Comparison of ENCODE assay signal across 15 cellular contexts in genomic region chr3:123155471-123156011, GRCh38. TPM values are rescaled to one million over a fixed set of nuclear protein-coding genes. Genes with fewer than 3 reads are reported as not detected.
DNase-seq lines count a peak whose midpoint lies in the region; ATAC-seq and TF ChIP-seq lines count a peak whose summit lies in the region.
"Had no signal": no experiment of that assay in that cellular context is flagged by ENCODE, and none has a peak within 500 bp of the region (broad histone marks: within the 10 kb centered on the region; RNA-seq: fewer than 3 reads in every experiment).

No MANE protein-coding gene starts in this region.

- H3K27me3 ChIP-seq in right atrium auricular region = no peaks in the 10 kb centered on the region
- H3K27me3 ChIP-seq: testis had no signal

- H3K4me1 Mint-ChIP-seq in chondrocyte (ENCODE audit: low read depth) = no peaks in the 10 kb centered on the region
- H3K4me1 Mint-ChIP-seq in type B pancreatic cell (ENCODE audit: unreplicated experiment) = peaks cover 12% of the 10 kb centered on the region

- no peak overlapping the region for H3K27ac ChIP-seq in right atrium auricular region
- H3K27ac ChIP-seq: testis had no signal

- H3K36me3 Mint-ChIP-seq in chondrocyte (ENCODE audit: low read depth) (peaks cover 38% of the 10 kb centered on the region), type B pancreatic cell (peaks cover 23% of the 10 kb centered on the region)

- peaks cover 0 to 25% of the 10 kb centered on the region in 2 donors for H3K4me1 ChIP-seq in right atrium auricular region

- H3K36me3 ChIP-seq in right atrium auricular region = peaks cover 36% of the 10 kb centered on the region

- DNase-seq in Right ventricle myocardium superior (no peak), right atrium auricular region (ENCODE audit: low spot score) (no peak), chondrocyte (ENCODE audit: low spot score) (peak; percentile 72), medulla oblongata (ENCODE audit: extremely low spot score) (peak; percentile 56), type B pancreatic cell (ENCODE audit: extremely low spot score, unreplicated experiment) (peak; percentile 40), NCI-H526 (lab: John Stamatoyannopoulos, UW) (no peak)
- DNase-seq: activated CD4-positive, alpha-beta T cell treated with anti-CD3 and anti-CD28 coated beads, Interleukin-2, amount 10 ng/mL, durations not matched to agents 24 days and 14 days; activated gamma-delta T cell treated with Interleukin-2 at 50 U/mL for 16 hours; NCI-H1105 treated with DMSO at 0.1 percent for 48 hours; NCI-H524 treated with DMSO at 0.1 percent for 48 hours; stimulated activated CD4-positive, alpha-beta T cell treated with anti-CD3 and anti-CD28 coated beads, Interleukin-15, amount 100 ng/mL, for 24 hours; testis had no signal

- no peak for TF ChIP-seq CTCF in right atrium auricular region (IDR thresholded peaks at IDR 0.05)
- no peak for TF ChIP-seq CTCF in chondrocyte (IDR thresholded peaks at IDR 0.05)
- no peak for TF ChIP-seq CTCF in type B pancreatic cell (conservative IDR thresholded peaks at IDR 0.05)

- H3K27ac Mint-ChIP-seq in chondrocyte (ENCODE audit: unreplicated experiment) (peak overlapping the region; percentile 49), type B pancreatic cell (no peak overlapping the region)
- H3K27ac Mint-ChIP-seq: activated CD4-positive, alpha-beta T cell treated with anti-CD3 and anti-CD28 coated beads, Interleukin-2, amount 10 ng/mL, durations not matched to agents 24 days and 14 days had no signal

- H3K27me3 Mint-ChIP-seq in chondrocyte (ENCODE audit: low read depth) = no peaks in the 10 kb centered on the region
- no peaks in the 10 kb centered on the region for H3K27me3 Mint-ChIP-seq in type B pancreatic cell
- H3K27me3 Mint-ChIP-seq: activated CD4-positive, alpha-beta T cell treated with anti-CD3 and anti-CD28 coated beads, Interleukin-2, amount 10 ng/mL, durations not matched to agents 24 days and 14 days had no signal

- H3K4me3 Mint-ChIP-seq in chondrocyte (ENCODE audit: unreplicated experiment) (peak overlapping the region; percentile 6), type B pancreatic cell (no peak overlapping the region)
- H3K4me3 Mint-ChIP-seq: activated CD4-positive, alpha-beta T cell treated with anti-CD3 and anti-CD28 coated beads, Interleukin-2, amount 10 ng/mL, durations not matched to agents 24 days and 14 days had no signal

- H3K9me3 ChIP-seq in right atrium auricular region = no peaks in the 10 kb centered on the region
- H3K9me3 ChIP-seq: testis had no signal

- H3K9me3 Mint-ChIP-seq in chondrocyte (ENCODE audit: low read depth) = no peaks in the 10 kb centered on the region
- no peaks in the 10 kb centered on the region for H3K9me3 Mint-ChIP-seq in type B pancreatic cell

- intact Hi-C loops in Right ventricle myocardium superior (cut with DNase I) = no loop called here

- ATAC-seq in Right ventricle myocardium superior (ENCODE audit: poor library complexity) = peak; percentile 18
- ATAC-seq in HG03342 (IDR thresholded peaks at IDR 0.05; ENCODE audit: unreplicated experiment) = no peak
- no peak for ATAC-seq in GM19023 (IDR thresholded peaks at IDR 0.05; ENCODE audit: unreplicated experiment)
- ATAC-seq: HCT116 had no signal

- no peak overlapping the region for H3K4me3 ChIP-seq in right atrium auricular region
- H3K4me3 ChIP-seq: testis had no signal

RNA-seq across cellular contexts. Expression of gene SEC22A, which starts 46.2 kb away (rescaled TPM):
- total RNA-seq in Right ventricle myocardium superior = 6.5 TPM
- total RNA-seq in right atrium auricular region = 10 to 100 TPM; 13.7 to 24.2 TPM
- 14.4 to 20.2 TPM (median 16.7 TPM) in 3 replicates for total RNA-seq in chondrocyte
- 15.6 and 21.5 TPM in 2 replicates for total RNA-seq in type B pancreatic cell (ENCODE audit: low replicate concordance)

Comparison
In these comparisons a context has a peak if more than half of its experiments do, and no peak if none do; other contexts are left out.
1. DNase-seq: peak in chondrocyte (single experiment), medulla oblongata (single experiment) and type B pancreatic cell (single experiment); none in Right ventricle myocardium superior (single experiment), right atrium auricular region (single experiment) and NCI-H526 (0 of 2).